In the genomic region with DNA sequence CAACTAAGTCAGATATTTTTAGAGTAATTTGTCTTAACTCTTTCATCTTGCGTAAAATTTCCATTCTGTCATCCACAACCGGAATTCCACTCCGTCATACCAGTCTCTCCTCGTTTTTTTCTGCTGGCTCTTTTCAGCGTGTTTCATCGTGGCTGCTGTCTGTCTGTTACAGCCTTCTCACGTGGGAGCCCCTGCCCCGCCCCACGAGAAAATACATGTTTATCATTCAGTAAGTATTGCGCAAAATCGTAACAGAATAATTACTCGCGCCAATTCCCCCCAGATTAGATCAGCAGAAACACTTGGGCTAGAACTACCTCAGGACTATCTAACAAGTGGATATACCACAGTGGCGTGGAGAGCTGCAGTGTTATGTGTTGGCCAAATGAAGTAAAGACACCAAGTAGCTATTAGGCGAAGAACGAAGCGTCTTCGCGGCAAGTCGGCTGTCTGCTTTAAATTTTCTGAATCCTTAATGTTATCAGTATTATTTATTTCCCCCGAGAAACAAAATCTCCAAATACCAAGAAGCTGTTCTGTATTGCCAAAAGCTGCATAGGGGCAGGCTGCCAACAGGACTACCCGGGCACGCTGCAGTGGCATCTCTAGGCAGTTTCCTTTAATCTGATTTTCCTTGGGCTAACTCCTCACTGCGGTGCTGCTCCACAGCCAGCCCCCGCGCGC, we compare ENCODE assay signal across 1 cellular context.
A peak's percentile ranks its signal among the peaks of the same experiment; 100 is the strongest.
TF ChIP-seq lines count a peak whose summit lies in the region.

No MANE protein-coding gene starts in this region.

TF ChIP-seq in K562, 482 proteins besides CTCF, POLR2A, EP300 and RAD21 (continued from another document):
- TF ChIP-seq HMGN3 (IDR thresholded peaks at IDR 0.05; ENCODE audit: borderline replicate concordance, extremely low read depth, insufficient read length, low read depth, low read length), result no peak
- TF ChIP-seq SETDB1 (IDR thresholded peaks at IDR 0.05; ENCODE audit: low read length), result no peak
- TF ChIP-seq, protein P1, sequence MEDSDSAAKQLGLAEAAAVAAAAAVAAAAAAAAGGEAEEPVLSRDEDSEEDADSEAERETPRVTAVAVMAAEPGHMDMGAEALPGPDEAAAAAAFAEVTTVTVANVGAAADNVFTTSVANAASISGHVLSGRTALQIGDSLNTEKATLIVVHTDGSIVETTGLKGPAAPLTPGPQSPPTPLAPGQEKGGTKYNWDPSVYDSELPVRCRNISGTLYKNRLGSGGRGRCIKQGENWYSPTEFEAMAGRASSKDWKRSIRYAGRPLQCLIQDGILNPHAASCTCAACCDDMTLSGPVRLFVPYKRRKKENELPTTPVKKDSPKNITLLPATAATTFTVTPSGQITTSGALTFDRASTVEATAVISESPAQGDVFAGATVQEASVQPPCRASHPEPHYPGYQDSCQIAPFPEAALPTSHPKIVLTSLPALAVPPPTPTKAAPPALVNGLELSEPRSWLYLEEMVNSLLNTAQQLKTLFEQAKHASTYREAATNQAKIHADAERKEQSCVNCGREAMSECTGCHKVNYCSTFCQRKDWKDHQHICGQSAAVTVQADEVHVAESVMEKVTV (CRISPR knock-in tag; IDR thresholded peaks at IDR 0.05), result no peak
- TF ChIP-seq HNRNPK (IDR thresholded peaks at IDR 0.05; ENCODE audit: low read depth, low read length, poor library complexity, severe bottlenecking), result no peak
- peak; percentile 43; the same call in 1 of the 2 replicates for TF ChIP-seq CEBPG (CRISPR knock-in tag; IDR thresholded peaks at IDR 0.05)
- TF ChIP-seq CEBPG (tag; conservative IDR thresholded peaks at IDR 0.05 in 1 of 2, IDR thresholded peaks at IDR 0.05 in 1 of 2), result peak; percentile 82 to 87
- TF ChIP-seq EP400 (IDR thresholded peaks at IDR 0.05), result 0 out of 2 replicates have a peak, but pooled peaks have one; percentile 19
- peak; percentile 22 to 38; a peak in 1 of 4 replicates for TF ChIP-seq FOXK2 (conservative IDR thresholded peaks at IDR 0.05 in 1 of 2, IDR thresholded peaks at IDR 0.05 in 1 of 2; ENCODE audit: low read depth in 2 of 2)
- TF ChIP-seq, protein P2, sequence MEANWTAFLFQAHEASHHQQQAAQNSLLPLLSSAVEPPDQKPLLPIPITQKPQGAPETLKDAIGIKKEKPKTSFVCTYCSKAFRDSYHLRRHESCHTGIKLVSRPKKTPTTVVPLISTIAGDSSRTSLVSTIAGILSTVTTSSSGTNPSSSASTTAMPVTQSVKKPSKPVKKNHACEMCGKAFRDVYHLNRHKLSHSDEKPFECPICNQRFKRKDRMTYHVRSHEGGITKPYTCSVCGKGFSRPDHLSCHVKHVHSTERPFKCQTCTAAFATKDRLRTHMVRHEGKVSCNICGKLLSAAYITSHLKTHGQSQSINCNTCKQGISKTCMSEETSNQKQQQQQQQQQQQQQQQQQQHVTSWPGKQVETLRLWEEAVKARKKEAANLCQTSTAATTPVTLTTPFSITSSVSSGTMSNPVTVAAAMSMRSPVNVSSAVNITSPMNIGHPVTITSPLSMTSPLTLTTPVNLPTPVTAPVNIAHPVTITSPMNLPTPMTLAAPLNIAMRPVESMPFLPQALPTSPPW (CRISPR knock-in tag; IDR thresholded peaks at IDR 0.05), result peak; percentile 85; the same call in 1 of the 2 replicates
